In the genomic region with DNA sequence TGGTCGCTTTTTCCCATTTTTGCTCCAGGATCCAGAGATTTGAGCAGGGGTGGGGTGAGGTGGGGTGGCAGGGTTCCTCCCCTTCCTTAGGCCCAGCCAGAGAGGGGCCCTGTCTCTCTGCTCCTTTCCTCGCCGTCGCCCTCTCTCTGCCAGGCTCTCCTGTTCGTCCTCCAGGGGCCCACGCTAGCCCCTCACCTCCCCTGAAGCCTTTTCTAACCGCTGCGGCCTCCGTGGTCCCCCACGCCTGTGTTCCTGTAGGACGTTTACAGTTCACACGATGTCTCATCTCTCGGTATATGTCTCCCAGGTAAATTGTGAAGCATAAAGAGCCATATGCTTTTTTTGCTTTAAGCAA, we compare ENCODE assay signal across 9 cellular contexts. TPM values are rescaled to one million over a fixed set of nuclear protein-coding genes. Genes with fewer than 3 reads are reported as not detected.
DNase-seq lines count a peak whose midpoint lies in the region; ATAC-seq, FAIRE-seq and TF ChIP-seq lines count a peak whose summit lies in the region.
"Had no signal": no experiment of that assay in that cellular context is flagged by ENCODE, and none has a peak within 500 bp of the region (broad histone marks: within the 10 kb centered on the region; RNA-seq: fewer than 3 reads in every experiment).

No MANE protein-coding gene starts in this region.

- H3K4me2 ChIP-seq in keratinocyte (ENCODE audit: control insufficient read depth, extremely low read depth, insufficient read depth, low read depth, low read length) = peak overlapping the region; percentile 82

- CTCF ChIA-PET in WTC11 (lab: Charles Lee) = interaction anchor here (1.1 to 1.6 kb wide), 3 partner anchors 33 to 260 kb away, joined by 3 to 6 read pairs (median 5); no protein-coding TSS in a partner anchor

- ATAC-seq in WTC11 = peak; percentile 38

- no peak for FAIRE-seq in keratinocyte (lab: Jason Lieb, UNC)

- no peaks in the 10 kb centered on the region for H3K27me3 Mint-ChIP-seq in WTC11 (ENCODE audit: low read depth)

- H3K27me3 ChIP-seq in keratinocyte (ENCODE audit: control insufficient read depth, extremely low read depth, insufficient read depth, low read length) (no peaks in the 10 kb centered on the region), subcutaneous abdominal adipose tissue (ENCODE audit: control insufficient read depth in 5 of 5, insufficient read depth in 4 of 5, low read length in 5 of 5) (no peaks in the 10 kb centered on the region)

- H3K4me1 Mint-ChIP-seq in WTC11 = peaks cover 76% of the 10 kb centered on the region

- peaks cover 3% of the 10 kb centered on the region; the same call in 1 of the 2 replicates for H3K9me3 Mint-ChIP-seq in WTC11

- H3K4me3 ChIP-seq in keratinocyte (ENCODE audit: control insufficient read depth in 2 of 3, extremely low read depth in 1 of 3, insufficient read depth in 2 of 3, low read depth in 1 of 3, low read length in 3 of 3) (peak overlapping the region in 1 of 3 experiments; percentile 64), subcutaneous abdominal adipose tissue (ENCODE audit: low read depth in 1 of 5, low read length in 5 of 5) (peak overlapping the region; percentile 37 to 70 (median 61))

- no peak; the same call in 1 of the 2 replicates for TF ChIP-seq CTCF in WTC11 (IDR thresholded peaks at IDR 0.05)
- TF ChIP-seq CTCF in keratinocyte (optimal IDR thresholded peaks at IDR 0.05 in 1 of 3, IDR thresholded peaks at IDR 0.05 in 1 of 3, conservative IDR thresholded peaks at IDR 0.05 in 1 of 3; ENCODE audit: extremely low read depth in 1 of 3, insufficient read depth in 2 of 3, low read length in 3 of 3) = no peak

- POLR2A ChIA-PET in WTC11 (lab: Charles Lee) = no interaction called here

- H3K9me3 ChIP-seq in keratinocyte (ENCODE audit: control insufficient read depth, low read depth, low read length) (no peaks in the 10 kb centered on the region), subcutaneous abdominal adipose tissue (ENCODE audit: control insufficient read depth in 5 of 5, low read length in 5 of 5) (no peaks in the 10 kb centered on the region)

- H3K79me2 ChIP-seq in keratinocyte (ENCODE audit: control insufficient read depth, insufficient read depth, low read length) = no peaks in the 10 kb centered on the region

- H3K4me1 ChIP-seq in keratinocyte (ENCODE audit: control insufficient read depth, extremely low read depth, insufficient read depth, low read length) (peaks cover 25% of the 10 kb centered on the region), subcutaneous abdominal adipose tissue (ENCODE audit: control insufficient read depth in 5 of 5, insufficient read depth in 5 of 5, low read length in 5 of 5) (peaks cover 0 to 29% (median 27%) of the 10 kb centered on the region in 5 donors)

- dilution Hi-C loops in keratinocyte (cut with MboI; ENCODE audit: extremely low pct_ligation_motif_present, low sequenced_read_pairs) = no loop called here

- H3K9ac ChIP-seq in keratinocyte (ENCODE audit: control insufficient read depth, extremely low read depth, insufficient read depth, low read length) (peak overlapping the region; percentile 71), subcutaneous abdominal adipose tissue (ENCODE audit: low read length in 5 of 5) (peak overlapping the region in 4 of 5 donors; percentile 65 to 78 (median 74))

- H3K36me3 ChIP-seq in keratinocyte (ENCODE audit: control insufficient read depth in 2 of 2, extremely low read depth in 1 of 2, insufficient read depth in 2 of 2, low read length in 2 of 2) = no peaks in the 10 kb centered on the region
- H3K36me3 ChIP-seq in subcutaneous abdominal adipose tissue (ENCODE audit: control insufficient read depth in 5 of 5, insufficient read depth in 5 of 5, low read length in 5 of 5) = no peaks in the 10 kb centered on the region

- H3K36me3 Mint-ChIP-seq in WTC11 = no peaks in the 10 kb centered on the region

- no peak overlapping the region for H3K27ac ChIP-seq in keratinocyte (ENCODE audit: control insufficient read depth, insufficient read depth, low read length)
- H3K27ac ChIP-seq in subcutaneous abdominal adipose tissue (ENCODE audit: low read depth, low read length) = peak overlapping the region; percentile 66

- H2AFZ ChIP-seq in keratinocyte (ENCODE audit: control insufficient read depth, low read length) = peak overlapping the region; percentile 99

- H3K9me1 ChIP-seq in keratinocyte (ENCODE audit: control insufficient read depth, extremely low read depth, insufficient read depth, low read length) = no peaks in the 10 kb centered on the region

- H3K4me3 Mint-ChIP-seq in WTC11 = peak overlapping the region; percentile 73

- DNase-seq in DMS 273 (lab: John Stamatoyannopoulos, UW; ENCODE audit: unreplicated experiment) (peak; percentile 24), DMS 273 treated with DMSO at 0.1 percent for 48 hours (lab: John Stamatoyannopoulos, UW) (no peak), WTC11 (ENCODE audit: low spot score) (no peak), keratinocyte (ENCODE audit: low read depth, low spot score) (no peak), NCI-H2196 (lab: John Stamatoyannopoulos, UW; ENCODE audit: unreplicated experiment) (no peak), NCI-H446 treated with DMSO at 0.1 percent for 48 hours (lab: John Stamatoyannopoulos, UW) (no peak), NCI-H226 (no peak)
- DNase-seq: stimulated activated naive CD4-positive, alpha-beta T cell treated with Interleukin-2 at 50 U/mL for 16 hours had no signal

- no peak overlapping the region for H3K27ac Mint-ChIP-seq in WTC11

- H4K20me1 ChIP-seq in keratinocyte (ENCODE audit: control insufficient read depth, extremely low read depth, insufficient read depth, low read length) = no peaks in the 10 kb centered on the region

TF ChIP-seq in WTC11, 78 proteins besides CTCF, POLR2A, EP300 and RAD21:
- TF ChIP-seq TP53 (CRISPR knock-in tag; IDR thresholded peaks at IDR 0.05) (no peak), KAT7 (CRISPR knock-in tag; IDR thresholded peaks at IDR 0.05; ENCODE audit: borderline replicate concordance) (0 out of 2 replicates have a peak, but pooled peaks have one; percentile 11)
- TF ChIP-seq, protein P1, sequence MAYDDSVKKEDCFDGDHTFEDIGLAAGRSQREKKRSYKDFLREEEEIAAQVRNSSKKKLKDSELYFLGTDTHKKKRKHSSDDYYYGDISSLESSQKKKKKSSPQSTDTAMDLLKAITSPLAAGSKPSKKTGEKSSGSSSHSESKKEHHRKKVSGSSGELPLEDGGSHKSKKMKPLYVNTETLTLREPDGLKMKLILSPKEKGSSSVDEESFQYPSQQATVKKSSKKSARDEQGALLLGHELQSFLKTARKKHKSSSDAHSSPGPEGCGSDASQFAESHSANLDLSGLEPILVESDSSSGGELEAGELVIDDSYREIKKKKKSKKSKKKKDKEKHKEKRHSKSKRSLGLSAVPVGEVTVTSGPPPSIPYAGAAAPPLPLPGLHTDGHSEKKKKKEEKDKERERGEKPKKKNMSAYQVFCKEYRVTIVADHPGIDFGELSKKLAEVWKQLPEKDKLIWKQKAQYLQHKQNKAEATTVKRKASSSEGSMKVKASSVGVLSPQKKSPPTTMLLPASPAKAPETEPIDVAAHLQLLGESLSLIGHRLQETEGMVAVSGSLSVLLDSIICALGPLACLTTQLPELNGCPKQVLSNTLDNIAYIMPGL (CRISPR knock-in tag; IDR thresholded peaks at IDR 0.05) = 0 out of 2 replicates have a peak, but pooled peaks have one; percentile 18
- TF ChIP-seq, protein P2, sequence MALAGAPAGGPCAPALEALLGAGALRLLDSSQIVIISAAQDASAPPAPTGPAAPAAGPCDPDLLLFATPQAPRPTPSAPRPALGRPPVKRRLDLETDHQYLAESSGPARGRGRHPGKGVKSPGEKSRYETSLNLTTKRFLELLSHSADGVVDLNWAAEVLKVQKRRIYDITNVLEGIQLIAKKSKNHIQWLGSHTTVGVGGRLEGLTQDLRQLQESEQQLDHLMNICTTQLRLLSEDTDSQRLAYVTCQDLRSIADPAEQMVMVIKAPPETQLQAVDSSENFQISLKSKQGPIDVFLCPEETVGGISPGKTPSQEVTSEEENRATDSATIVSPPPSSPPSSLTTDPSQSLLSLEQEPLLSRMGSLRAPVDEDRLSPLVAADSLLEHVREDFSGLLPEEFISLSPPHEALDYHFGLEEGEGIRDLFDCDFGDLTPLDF (CRISPR knock-in tag; IDR thresholded peaks at IDR 0.05) = no peak
- TF ChIP-seq, protein P3, sequence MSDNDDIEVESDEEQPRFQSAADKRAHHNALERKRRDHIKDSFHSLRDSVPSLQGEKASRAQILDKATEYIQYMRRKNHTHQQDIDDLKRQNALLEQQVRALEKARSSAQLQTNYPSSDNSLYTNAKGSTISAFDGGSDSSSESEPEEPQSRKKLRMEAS (CRISPR knock-in tag; IDR thresholded peaks at IDR 0.05) = no peak

RNA-seq across cellular contexts. Expression of a gene that starts 49.9 kb away (rescaled TPM):
- total RNA-seq in WTC11 (2021) = not detected in 3 replicates
- polyA plus RNA-seq in keratinocyte = not detected in 3 replicates
- not detected for polyA plus RNA-seq in keratinocyte (2011; ENCODE audit: low read depth)
- not detected in 2 replicates for polyA plus RNA-seq in keratinocyte (2011; cell fraction: cytosol; rRNA removed)
- not detected in 2 replicates for polyA plus RNA-seq in keratinocyte (2011; cell fraction: nucleus; rRNA removed)
- not detected in 2 replicates for polyA plus RNA-seq in keratinocyte (2012; ENCODE audit: low replicate concordance)
- not detected in 3 replicates for polyA minus RNA-seq in keratinocyte
- polyA minus RNA-seq in keratinocyte (2011; cell fraction: cytosol; rRNA and poly(A)+ RNA removed) = not detected
- not detected in 2 replicates for polyA minus RNA-seq in keratinocyte (2011; cell fraction: nucleus; rRNA and poly(A)+ RNA removed)
